Comparison of ENCODE assay signal across 2 cellular contexts in genomic region chr4:20062857-20063256, GRCh38.
A peak's percentile ranks its signal among the peaks of the same experiment; 100 is the strongest.
DNase-seq lines count a peak whose midpoint lies in the region; ATAC-seq, FAIRE-seq and TF ChIP-seq lines count a peak whose summit lies in the region.
"Not testable (repeated sequence)": the region's sequence is repeated elsewhere in the genome, so short reads cannot be mapped to it uniquely, and the experiment has no call there.

No MANE protein-coding gene starts in this region.

- not testable (repeated sequence) for H3K4me1 ChIP-seq in HEK293 (ENCODE audit: control insufficient read depth, insufficient read depth, low read length); K562 (replicated peaks in 1 of 2; ENCODE audit: control insufficient read depth in 2 of 2, insufficient read depth in 2 of 2, low read length in 2 of 2)

- TF ChIP-seq EP300 in K562 (IDR thresholded peaks at IDR 0.05; ENCODE audit: low read length): not testable (repeated sequence)

- not testable (repeated sequence) for H3K4me3 ChIP-seq in HEK293 (ENCODE audit: low read depth, low read length); K562

- BruUV-seq in K562 (replicated peaks; lab: Mats Ljungman, UMichigan): not testable (repeated sequence)

- 0% methylated on average over 3 of the region's 5 CpGs for WGBS in K562 (ENCODE audit: insufficient coverage, low coverage, missing lambda C conversion rate)

- not testable (repeated sequence) for H3K9me1 ChIP-seq in K562 (ENCODE audit: control insufficient read depth, insufficient read depth, low read length)

- not testable (repeated sequence) for FAIRE-seq in K562 (lab: Jason Lieb, UNC)

- not testable (repeated sequence) for DNase-seq in K562 (ENCODE audit: extremely low read depth in 1 of 4, low spot score in 3 of 4)

- in situ Hi-C loops in K562 (cut with MboI): not testable (repeated sequence)

- not testable (repeated sequence) for H3K4me2 ChIP-seq in K562 (ENCODE audit: insufficient read depth, low read length)

- H3K79me2 ChIP-seq in K562 (ENCODE audit: control insufficient read depth, insufficient read depth, low read length): not testable (repeated sequence)

- intact Hi-C loops in K562 (cut with micrococcal nuclease): not testable (repeated sequence)

- H3K36me3 ChIP-seq in HEK293 (ENCODE audit: control insufficient read depth in 2 of 2, insufficient read depth in 1 of 2, low read length in 2 of 2); K562 (ENCODE audit: control insufficient read depth, insufficient read depth, low read length): not testable (repeated sequence)

- not testable (repeated sequence) for TF ChIP-seq POLR2A in K562 (conservative IDR thresholded peaks at IDR 0.05)

- H3K27ac ChIP-seq in HEK293 (ENCODE audit: extremely low read depth, low read depth, low read length); K562 (ENCODE audit: extremely low read depth, low read depth, low read length): not testable (repeated sequence)

- H4K20me1 ChIP-seq in K562 (replicated peaks; ENCODE audit: control insufficient read depth, insufficient read depth, low read length): not testable (repeated sequence)

- H3K9me3 ChIP-seq in HEK293 (ENCODE audit: control insufficient read depth, insufficient read depth, low read depth, low read length); K562 (replicated peaks; ENCODE audit: control insufficient read depth, insufficient read depth, low read depth, low read length): not testable (repeated sequence)

- not testable (repeated sequence) for H3K27me3 ChIP-seq in K562 (ENCODE audit: control insufficient read depth in 2 of 2, insufficient read depth in 2 of 2, low read length in 2 of 2)

- TF ChIP-seq CTCF in HEK293 (tag by site-specific recombination; IDR thresholded peaks at IDR 0.05); K562 (IDR thresholded peaks at IDR 0.05 in 2 of 3, conservative IDR thresholded peaks at IDR 0.05 in 1 of 3; ENCODE audit: insufficient read depth in 2 of 3, low read depth in 1 of 3, low read length in 3 of 3): not testable (repeated sequence)

- H3K9ac ChIP-seq in K562 (ENCODE audit: insufficient read depth in 1 of 2, low read depth in 2 of 2, low read length in 2 of 2): not testable (repeated sequence)

- CTCF ChIA-PET in HEK293 (lab: Yijun Ruan, JAX); K562 (lab: Yijun Ruan, JAX; ENCODE audit: low intra/inter-chr PET ratio): not testable (repeated sequence)

- not testable (repeated sequence) for ATAC-seq in K562

- TF ChIP-seq RAD21 in K562 (CRISPR knock-in tag; conservative IDR thresholded peaks at IDR 0.05 in 1 of 2, IDR thresholded peaks at IDR 0.05 in 1 of 2): not testable (repeated sequence)

- POLR2A ChIA-PET in HEK293 (lab: Yijun Ruan, JAX); K562 (lab: Yijun Ruan, JAX): not testable (repeated sequence)

- not testable (repeated sequence) for H2AFZ ChIP-seq in K562 (ENCODE audit: low read depth, low read length)

TF ChIP-seq in HEK293, 187 proteins besides CTCF, POLR2A, EP300 and RAD21:
- peak; percentile 80 for TF ChIP-seq ZNF146 (tag by site-specific recombination; IDR thresholded peaks at IDR 0.05)

TF ChIP-seq in K562, 482 proteins besides CTCF, POLR2A, EP300 and RAD21:
- TF ChIP-seq ZNF146 (CRISPR knock-in tag; IDR thresholded peaks at IDR 0.05; ENCODE audit: unreplicated experiment): peak; percentile 55
